16 cellular contexts compared by ENCODE assay signal in genomic region chr12:554001-554285, GRCh38.
DNase-seq lines count a peak whose midpoint lies in the region; ATAC-seq and TF ChIP-seq lines count a peak whose summit lies in the region.
"Had no signal": no experiment of that assay in that cellular context is flagged by ENCODE, and none has a peak within 500 bp of the region (broad histone marks: within the 10 kb centered on the region; RNA-seq: fewer than 3 reads in every experiment).

No MANE protein-coding gene starts in this region.

- peaks cover 3% of the 10 kb centered on the region for H3K27me3 ChIP-seq in left ventricle myocardium inferior (ENCODE audit: low read depth)
- peaks cover 3% of the 10 kb centered on the region for H3K27me3 ChIP-seq in thymus (ENCODE audit: control insufficient read depth, insufficient read depth)
- H3K27me3 ChIP-seq in GM23248 (replicated peaks; ENCODE audit: insufficient read depth): peaks cover 27% of the 10 kb centered on the region
- H3K27me3 ChIP-seq: breast epithelium, neural progenitor cell had no signal

- in situ Hi-C loops in GM23248 (cut with MboI): loop anchor here (5.0 kb wide), 1 partner anchor 107 kb away; no protein-coding TSS in a partner anchor

- no peaks in the 10 kb centered on the region for H3K27me3 Mint-ChIP-seq in central memory CD8-positive, alpha-beta T cell

- no peak for TF ChIP-seq CTCF in left ventricle myocardium inferior (IDR thresholded peaks at IDR 0.05; ENCODE audit: borderline replicate concordance)
- TF ChIP-seq CTCF in GM12865 (IDR thresholded peaks at IDR 0.05; ENCODE audit: insufficient read depth, low read depth, low read length, missing control alignments): no peak

- H3K9me2 ChIP-seq in GM23248 (ENCODE audit: insufficient read depth): no peaks in the 10 kb centered on the region

- H3K4me1 Mint-ChIP-seq in central memory CD8-positive, alpha-beta T cell: peaks cover 43% of the 10 kb centered on the region

- intact Hi-C loops in left ventricle myocardium inferior (cut with micrococcal nuclease) (no loop called here), left ventricle myocardium superior (cut with micrococcal nuclease) (no loop called here)

- H3K36me3 ChIP-seq in left ventricle myocardium inferior (peaks cover 9% of the 10 kb centered on the region), thymus (ENCODE audit: control insufficient read depth, insufficient read depth) (no peaks in the 10 kb centered on the region), GM23248 (ENCODE audit: low read depth) (no peaks in the 10 kb centered on the region)
- H3K36me3 ChIP-seq: breast epithelium, neural progenitor cell had no signal

- H3K27ac Mint-ChIP-seq in central memory CD8-positive, alpha-beta T cell (ENCODE audit: low read depth): peak overlapping the region; percentile 93
- H3K27ac Mint-ChIP-seq: neural progenitor cell had no signal

- no peaks in the 10 kb centered on the region for H3K9me3 Mint-ChIP-seq in central memory CD8-positive, alpha-beta T cell
- H3K9me3 Mint-ChIP-seq: neural progenitor cell had no signal

- peaks cover 19% of the 10 kb centered on the region for H3K36me3 Mint-ChIP-seq in central memory CD8-positive, alpha-beta T cell (ENCODE audit: insufficient read depth)
- H3K36me3 Mint-ChIP-seq: neural progenitor cell had no signal

- no peak overlapping the region for H3K4me2 ChIP-seq in GM23248 (ENCODE audit: unreplicated experiment)
- H3K4me2 ChIP-seq: neural progenitor cell had no signal

- H4K20me1 ChIP-seq in GM23248 (ENCODE audit: insufficient read depth): no peaks in the 10 kb centered on the region

- H3K4me3 ChIP-seq in left ventricle myocardium inferior (peak overlapping the region; percentile 7), GM12865 (ENCODE audit: low read depth, low read length) (peak overlapping the region; percentile 67), thymus (ENCODE audit: low read length) (no peak overlapping the region), GM23248 (no peak overlapping the region)
- H3K4me3 ChIP-seq: breast epithelium, neural progenitor cell had no signal

- WGBS in thymus: 83% methylated on average over 8 of the region's 8 CpGs
- WGBS in GM23248 (ENCODE audit: low coverage in 1 of 2, low lambda C conversion rate in 2 of 2, missing lambda C conversion rate in 2 of 2), 2 experiments: 58 to 68% methylated on average over 8 of the region's 8 CpGs

- DNase-seq in left ventricle myocardium inferior (no peak), left ventricle myocardium superior (no peak), GM12865 (ENCODE audit: low read depth) (no peak), GM23248 (no peak), LoVo (ENCODE audit: low spot score) (no peak)
- no peak for DNase-seq in central memory CD8-positive, alpha-beta T cell (ENCODE audit: low spot score in 2 of 2)
- DNase-seq: dermis blood vessel endothelial cell; foreskin melanocyte; NCI-H524 treated with DMSO at 0.1 percent for 48 hours; retina; SIG-M5; stimulated activated CD4-positive, alpha-beta T cell treated with anti-CD3 and anti-CD28 coated beads, Interleukin-15, amount 100 ng/mL, for 24 hours; stimulated activated naive CD4-positive, alpha-beta T cell treated with Interleukin-2 at 50 U/mL for 16 hours had no signal

- ATAC-seq in left ventricle myocardium superior: no peak
- ATAC-seq in central memory CD8-positive, alpha-beta T cell (replicated peaks; ENCODE audit: extremely low read depth, poor library complexity, severe bottlenecking): no peak

- H3K27ac ChIP-seq in left ventricle myocardium inferior (replicated peaks) (peak overlapping the region; percentile 37), thymus (ENCODE audit: low read depth) (peak overlapping the region; percentile 76), GM23248 (no peak overlapping the region)
- H3K27ac ChIP-seq: breast epithelium, neural progenitor cell had no signal

- H3K9me3 ChIP-seq in left ventricle myocardium inferior (replicated peaks) (no peaks in the 10 kb centered on the region), thymus (ENCODE audit: control insufficient read depth) (no peaks in the 10 kb centered on the region), GM23248 (ENCODE audit: low read depth) (no peaks in the 10 kb centered on the region)
- H3K9me3 ChIP-seq: breast epithelium had no signal

- H3K4me1 ChIP-seq in left ventricle myocardium inferior (peaks cover 51% of the 10 kb centered on the region), thymus (ENCODE audit: control insufficient read depth, insufficient read depth, low read length) (peaks cover 33% of the 10 kb centered on the region), GM23248 (ENCODE audit: insufficient read depth) (no peaks in the 10 kb centered on the region)
- H3K4me1 ChIP-seq: breast epithelium, neural progenitor cell had no signal

- no peaks in the 10 kb centered on the region for H3K79me2 ChIP-seq in GM23248 (ENCODE audit: insufficient read depth)

- H3K9ac ChIP-seq in GM23248: no peak overlapping the region
- H3K9ac ChIP-seq: neural progenitor cell had no signal

- H3K4me3 Mint-ChIP-seq in central memory CD8-positive, alpha-beta T cell: peak overlapping the region; percentile 87
- H3K4me3 Mint-ChIP-seq: neural progenitor cell had no signal

- no peak overlapping the region for H2AFZ ChIP-seq in GM23248
- H2AFZ ChIP-seq: neural progenitor cell had no signal

- H3F3A ChIP-seq in GM23248 (ENCODE audit: insufficient read depth): no peaks in the 10 kb centered on the region

Comparison
In these comparisons a context has a peak if more than half of its experiments do, and no peak if none do; other contexts are left out.
1. H3K4me3 ChIP-seq: peak in left ventricle myocardium inferior (single experiment) and GM12865 (single experiment); none in thymus (single experiment) and GM23248 (single experiment).